ENCODE assay signal across 19 cellular contexts in the genomic region with DNA sequence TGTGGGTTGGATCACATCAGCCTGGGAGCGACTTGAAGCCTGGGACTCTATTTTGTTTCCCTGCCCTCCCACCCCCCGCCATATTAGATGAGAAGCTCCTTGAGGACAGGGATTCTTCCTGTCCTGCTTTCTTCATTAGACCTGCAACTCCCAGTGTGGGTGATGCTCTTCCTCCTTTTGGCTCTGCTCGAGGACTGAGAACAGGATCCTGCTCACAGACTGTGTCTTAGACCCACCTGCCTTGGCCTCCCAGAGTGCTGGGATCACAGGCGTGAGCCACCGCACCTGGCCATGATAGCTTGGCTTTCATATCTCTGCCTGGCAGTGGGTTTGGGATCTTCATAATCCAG. TPM values are rescaled to one million over a fixed set of nuclear protein-coding genes. Genes with fewer than 3 reads are reported as not detected.
A peak's percentile ranks its signal among the peaks of the same experiment; 100 is the strongest.
DNase-seq lines count a peak whose midpoint lies in the region; ATAC-seq, FAIRE-seq and TF ChIP-seq lines count a peak whose summit lies in the region.
"Had no signal": no experiment of that assay in that cellular context is flagged by ENCODE, and none has a peak within 500 bp of the region (broad histone marks: within the 10 kb centered on the region; RNA-seq: fewer than 3 reads in every experiment).

No MANE protein-coding gene starts in this region.

- H3K9ac ChIP-seq in DND-41 (ENCODE audit: low read depth, low read length) (no peak overlapping the region), keratinocyte (ENCODE audit: control insufficient read depth, extremely low read depth, insufficient read depth, low read length) (peak overlapping the region; percentile 83)

- no peak for ATAC-seq in DND-41 (ENCODE audit: insufficient read depth, low read depth)
- no peak for ATAC-seq in RWPE2 (ENCODE audit: low read depth)
- ATAC-seq: activated CD4-positive, alpha-beta T cell treated with anti-CD3 and anti-CD28 coated beads for 36 hours; activated CD8-positive, alpha-beta memory T cell treated with anti-CD3 and anti-CD28 coated beads, Interleukin-2, amount 10 ng/mL, durations not matched to agents 7 days and 5 days; effector memory CD8-positive, alpha-beta T cell; naive thymus-derived CD4-positive, alpha-beta T cell; Right ventricle myocardium inferior had no signal

- peaks cover 39% of the 10 kb centered on the region for H3K4me1 ChIP-seq in DND-41 (ENCODE audit: insufficient read depth, low read length)
- peaks cover 56% of the 10 kb centered on the region for H3K4me1 ChIP-seq in RWPE2 (ENCODE audit: insufficient read depth, poor library complexity, severe bottlenecking)
- peaks cover 62% of the 10 kb centered on the region for H3K4me1 ChIP-seq in keratinocyte (ENCODE audit: control insufficient read depth, extremely low read depth, insufficient read depth, low read length)

- H3K4me2 ChIP-seq in DND-41 (ENCODE audit: insufficient read depth, low read length) = no peak overlapping the region
- peak overlapping the region; percentile 40 for H3K4me2 ChIP-seq in keratinocyte (ENCODE audit: control insufficient read depth, extremely low read depth, insufficient read depth, low read depth, low read length)

- H3K9me1 ChIP-seq in keratinocyte (ENCODE audit: control insufficient read depth, extremely low read depth, insufficient read depth, low read length) = no peaks in the 10 kb centered on the region

- H3K4me3 ChIP-seq in DND-41 (ENCODE audit: low read depth in 1 of 2, low read length in 2 of 2) (no peak overlapping the region), RWPE2 (ENCODE audit: severe bottlenecking) (no peak overlapping the region), keratinocyte (ENCODE audit: control insufficient read depth in 2 of 3, extremely low read depth in 1 of 3, insufficient read depth in 2 of 3, low read depth in 1 of 3, low read length in 3 of 3) (no peak overlapping the region)

- peaks cover 16% of the 10 kb centered on the region for H3K9me3 ChIP-seq in DND-41 (ENCODE audit: insufficient read depth, low read length, severe bottlenecking)
- H3K9me3 ChIP-seq in RWPE2 (ENCODE audit: severe bottlenecking) = peaks cover 5% of the 10 kb centered on the region
- H3K9me3 ChIP-seq in keratinocyte (ENCODE audit: control insufficient read depth, low read depth, low read length) = no peaks in the 10 kb centered on the region

- no peaks in the 10 kb centered on the region for H3K36me3 ChIP-seq in DND-41 (ENCODE audit: insufficient read depth, low read length)
- peaks cover 28% of the 10 kb centered on the region for H3K36me3 ChIP-seq in RWPE2 (ENCODE audit: low read depth)
- H3K36me3 ChIP-seq in keratinocyte (ENCODE audit: control insufficient read depth in 2 of 2, extremely low read depth in 1 of 2, insufficient read depth in 2 of 2, low read length in 2 of 2) = peaks cover 9 to 31% of the 10 kb centered on the region in 2 experiments

- H4K20me1 ChIP-seq in DND-41 (ENCODE audit: insufficient read depth, low read length) = no peaks in the 10 kb centered on the region
- H4K20me1 ChIP-seq in keratinocyte (ENCODE audit: control insufficient read depth, extremely low read depth, insufficient read depth, low read length) = no peaks in the 10 kb centered on the region

- dilution Hi-C loops in keratinocyte (cut with MboI; ENCODE audit: extremely low pct_ligation_motif_present, low sequenced_read_pairs) = no loop called here

- H2AFZ ChIP-seq in DND-41 (ENCODE audit: low read depth, low read length) (no peak overlapping the region), keratinocyte (ENCODE audit: control insufficient read depth, low read length) (no peak overlapping the region)

- TF ChIP-seq CTCF in DND-41 (IDR thresholded peaks at IDR 0.05; ENCODE audit: borderline replicate concordance, extremely low read depth, low read length, poor library complexity, severe bottlenecking) = no peak
- no peak for TF ChIP-seq CTCF in RWPE2 (IDR thresholded peaks at IDR 0.05; ENCODE audit: poor library complexity, severe bottlenecking)
- TF ChIP-seq CTCF in keratinocyte (optimal IDR thresholded peaks at IDR 0.05 in 1 of 3, IDR thresholded peaks at IDR 0.05 in 1 of 3, conservative IDR thresholded peaks at IDR 0.05 in 1 of 3; ENCODE audit: extremely low read depth in 1 of 3, insufficient read depth in 2 of 3, low read length in 3 of 3) = no peak

- no peak for FAIRE-seq in keratinocyte (lab: Jason Lieb, UNC)

- H3K79me2 ChIP-seq in DND-41 (ENCODE audit: insufficient read depth, low read length) (0 out of 2 replicates have a peak, but pooled peaks cover 1% of the 10 kb centered on the region), keratinocyte (ENCODE audit: control insufficient read depth, insufficient read depth, low read length) (peaks cover 27% of the 10 kb centered on the region)

- DNase-seq in DND-41 = no peak
- DNase-seq in RWPE2 (ENCODE audit: low spot score) = peak; percentile 17
- no peak for DNase-seq in keratinocyte (ENCODE audit: low read depth, low spot score)
- DNase-seq in stimulated activated CD8-positive, alpha-beta memory T cell treated with anti-CD3 and anti-CD28 coated beads, Interleukin-4, amount 100 ng/mL, for 48 hours = peak; percentile 10
- no peak for DNase-seq in AG08395 (ENCODE audit: low spot score)
- DNase-seq in kidney glomerular epithelial cell (lab: John Stamatoyannopoulos, UW) = no peak
- DNase-seq in stimulated activated naive CD4-positive, alpha-beta T cell treated with Interleukin-2 at 50 U/mL for 16 hours (lab: John Stamatoyannopoulos, UW) = no peak
- DNase-seq: activated CD8-positive, alpha-beta memory T cell treated with anti-CD3 and anti-CD28 coated beads, Interleukin-2, amount 10 ng/mL, durations not matched to agents 7 days and 5 days; activated naive CD8-positive, alpha-beta T cell treated with anti-CD3 and anti-CD28 coated beads, Interleukin-2, amount 10 ng/mL, durations not matched to agents 7 days and 5 days; CD8-positive, alpha-beta memory T cell; effector memory CD8-positive, alpha-beta T cell; KG1; mesenchymal stem cell; MV-4-11; naive thymus-derived CD4-positive, alpha-beta T cell; NCI-H187 treated with DMSO at 0.1 percent for 48 hours; occipital lobe had no signal

- peak overlapping the region; percentile 12; the same call in 1 of the 2 replicates for H3K27ac ChIP-seq in DND-41 (ENCODE audit: low read length)
- peak overlapping the region; percentile 100 for H3K27ac ChIP-seq in RWPE2 (ENCODE audit: poor library complexity, severe bottlenecking)
- peak overlapping the region; percentile 99 for H3K27ac ChIP-seq in keratinocyte (ENCODE audit: control insufficient read depth, insufficient read depth, low read length)

- H3K27me3 ChIP-seq in DND-41 (ENCODE audit: insufficient read depth, low read length, poor library complexity) = no peaks in the 10 kb centered on the region
- H3K27me3 ChIP-seq in RWPE2 (ENCODE audit: insufficient read depth, poor library complexity, severe bottlenecking) = no peaks in the 10 kb centered on the region
- no peaks in the 10 kb centered on the region for H3K27me3 ChIP-seq in keratinocyte (ENCODE audit: control insufficient read depth, extremely low read depth, insufficient read depth, low read length)

RNA-seq across cellular contexts. Expression of gene TNS4, which starts 21.5 kb away (rescaled TPM):
- 129 to 171 TPM (median 160 TPM) in 3 replicates for polyA plus RNA-seq in keratinocyte
- polyA plus RNA-seq in keratinocyte (2011; ENCODE audit: low read depth) = 182 TPM
- 162 and 255 TPM in 2 replicates for polyA plus RNA-seq in keratinocyte (2011; cell fraction: cytosol; rRNA removed)
- 758 and 1,104 TPM in 2 replicates for polyA plus RNA-seq in keratinocyte (2011; cell fraction: nucleus; rRNA removed)
- 221 and 630 TPM in 2 replicates for polyA plus RNA-seq in keratinocyte (2012; ENCODE audit: low replicate concordance)
- polyA minus RNA-seq in keratinocyte = 229 to 1,669 TPM (median 398 TPM) in 3 replicates
- polyA minus RNA-seq in keratinocyte (2011; cell fraction: cytosol; rRNA and poly(A)+ RNA removed) = 367 TPM
- 523 and 706 TPM in 2 replicates for polyA minus RNA-seq in keratinocyte (2011; cell fraction: nucleus; rRNA and poly(A)+ RNA removed)
- polyA plus RNA-seq: naive thymus-derived CD4-positive, alpha-beta T cell had no signal

RNA-seq across cellular contexts. Expression of gene CCR7, which starts 42.3 kb away (rescaled TPM):
- 0.06 to 0.63 TPM (median 0.16 TPM) in 3 replicates for polyA plus RNA-seq in keratinocyte
- polyA plus RNA-seq in keratinocyte (2011; ENCODE audit: low read depth) = not detected
- polyA plus RNA-seq in keratinocyte (2011; cell fraction: cytosol; rRNA removed) = 0.04 TPM in 1 of 2 replicates, not detected in the other
- polyA plus RNA-seq in keratinocyte (2011; cell fraction: nucleus; rRNA removed) = 0.31 TPM in 1 of 2 replicates, not detected in the other
- polyA plus RNA-seq in keratinocyte (2012; ENCODE audit: low replicate concordance) = 0.05 and 0.16 TPM in 2 replicates
- 0.33 TPM in 1 of 3 replicates, not detected in the others for polyA minus RNA-seq in keratinocyte
- not detected for polyA minus RNA-seq in keratinocyte (2011; cell fraction: cytosol; rRNA and poly(A)+ RNA removed)
- not detected in 2 replicates for polyA minus RNA-seq in keratinocyte (2011; cell fraction: nucleus; rRNA and poly(A)+ RNA removed)

Comparison
In these comparisons a context has a peak if more than half of its experiments do, and no peak if none do; other contexts are left out.
1. DNase-seq: peak in RWPE2 (single experiment) and stimulated activated CD8-positive, alpha-beta memory T cell treated with anti-CD3 and anti-CD28 coated beads, Interleukin-4, amount 100 ng/mL, for 48 hours (single experiment); none in DND-41 (single experiment), keratinocyte (single experiment), AG08395 (single experiment), kidney glomerular epithelial cell (single experiment) and stimulated activated naive CD4-positive, alpha-beta T cell treated with Interleukin-2 at 50 U/mL for 16 hours (single experiment).
2. H3K27ac ChIP-seq: peak in every context shown above with its lines; median percentile 100 in RWPE2; 99 in keratinocyte; 12 in DND-41.